ENCODE assay signal across 8 cellular contexts in genomic region chr6:13762648-13763441, GRCh38. TPM values are rescaled to one million over a fixed set of nuclear protein-coding genes. Genes with fewer than 3 reads are reported as not detected.
DNase-seq lines count a peak whose midpoint lies in the region; ATAC-seq and TF ChIP-seq lines count a peak whose summit lies in the region.

No MANE protein-coding gene starts in this region.

- H3K4me2 ChIP-seq in Loucy (ENCODE audit: low read depth, low read length, poor library complexity, severe bottlenecking) = peak overlapping the region; percentile 78

- H3K4me3 Mint-ChIP-seq in activated naive CD8-positive, alpha-beta T cell treated with anti-CD3 and anti-CD28 coated beads, Interleukin-2, amount 50 U/mL, for 24 hours = peak overlapping the region; percentile 66
- H3K4me3 Mint-ChIP-seq in type B pancreatic cell (no peak overlapping the region), progenitor cell of endocrine pancreas (ENCODE audit: low read depth) (no peak overlapping the region)

- H3K4me3 ChIP-seq in AG10803 (ENCODE audit: low read length) (0 out of 2 replicates have a peak overlapping the region, but pooled peaks have one; percentile 10), Loucy (ENCODE audit: low read length, poor library complexity, severe bottlenecking) (peak overlapping the region; percentile 59), kidney epithelial cell (ENCODE audit: low read depth, low read length) (no peak overlapping the region)

- no peaks in the 10 kb centered on the region for H3K9me3 ChIP-seq in Loucy (ENCODE audit: insufficient read depth, low read depth, low read length)

- ATAC-seq in activated naive CD8-positive, alpha-beta T cell treated with anti-CD3 and anti-CD28 coated beads, Interleukin-2, amount 50 U/mL, for 24 hours = peak; percentile 57
- ATAC-seq in HG03520 (IDR thresholded peaks at IDR 0.05; ENCODE audit: unreplicated experiment) (no peak), HG02840 (IDR thresholded peaks at IDR 0.05; ENCODE audit: low FRiP score, unreplicated experiment) (no peak)

- H3K4me1 Mint-ChIP-seq in activated naive CD8-positive, alpha-beta T cell treated with anti-CD3 and anti-CD28 coated beads, Interleukin-2, amount 50 U/mL, for 24 hours = peaks cover 55% of the 10 kb centered on the region
- H3K4me1 Mint-ChIP-seq in type B pancreatic cell (ENCODE audit: unreplicated experiment) (peaks cover 31% of the 10 kb centered on the region), progenitor cell of endocrine pancreas (ENCODE audit: low read depth) (peaks cover 10% of the 10 kb centered on the region)

- DNase-seq in AG10803 (ENCODE audit: low read depth) (peak; percentile 99), kidney epithelial cell (ENCODE audit: low read depth) (peak; percentile 10), type B pancreatic cell (ENCODE audit: extremely low spot score, unreplicated experiment) (no peak), progenitor cell of endocrine pancreas (ENCODE audit: low spot score, unreplicated experiment) (no peak)
- DNase-seq in activated naive CD8-positive, alpha-beta T cell treated with anti-CD3 and anti-CD28 coated beads, Interleukin-2, amount 50 U/mL, for 24 hours = peak; percentile 23

- H3K9me2 ChIP-seq in Loucy (replicated peaks; ENCODE audit: low read depth, low read length) = no peaks in the 10 kb centered on the region

- H3K4me1 ChIP-seq in Loucy (ENCODE audit: insufficient read depth, low read length, poor library complexity, severe bottlenecking) = peaks cover 49% of the 10 kb centered on the region

- H3F3A ChIP-seq in Loucy (ENCODE audit: low read depth) = peaks cover 4% of the 10 kb centered on the region; the same call in 1 of the 2 replicates

- H3K27me3 Mint-ChIP-seq in activated naive CD8-positive, alpha-beta T cell treated with anti-CD3 and anti-CD28 coated beads, Interleukin-2, amount 50 U/mL, for 24 hours = no peaks in the 10 kb centered on the region
- no peaks in the 10 kb centered on the region for H3K27me3 Mint-ChIP-seq in type B pancreatic cell
- peaks cover 15% of the 10 kb centered on the region for H3K27me3 Mint-ChIP-seq in progenitor cell of endocrine pancreas

- peak overlapping the region; percentile 75 for H2AFZ ChIP-seq in Loucy (ENCODE audit: low read length)

- H3K27ac Mint-ChIP-seq in activated naive CD8-positive, alpha-beta T cell treated with anti-CD3 and anti-CD28 coated beads, Interleukin-2, amount 50 U/mL, for 24 hours = peak overlapping the region; percentile 87
- H3K27ac Mint-ChIP-seq in type B pancreatic cell (peak overlapping the region; percentile 49), progenitor cell of endocrine pancreas (no peak overlapping the region)

- TF ChIP-seq CTCF in AG10803 (conservative IDR thresholded peaks at IDR 0.05; ENCODE audit: low read length) = no peak
- TF ChIP-seq CTCF in Loucy (conservative IDR thresholded peaks at IDR 0.05; ENCODE audit: low read length) = no peak
- no peak for TF ChIP-seq CTCF in kidney epithelial cell (IDR thresholded peaks at IDR 0.05; ENCODE audit: insufficient read depth, low read length, poor library complexity, severe bottlenecking)
- TF ChIP-seq CTCF in type B pancreatic cell (conservative IDR thresholded peaks at IDR 0.05) = no peak
- no peak for TF ChIP-seq CTCF in progenitor cell of endocrine pancreas (IDR thresholded peaks at IDR 0.05; ENCODE audit: unreplicated experiment)

- peak overlapping the region; percentile 63 for H3K9ac ChIP-seq in Loucy (ENCODE audit: low read depth, low read length, poor library complexity, severe bottlenecking)

- H3K79me2 ChIP-seq in Loucy (ENCODE audit: insufficient read depth, low read length) = no peaks in the 10 kb centered on the region

- H4K20me1 ChIP-seq in Loucy (ENCODE audit: insufficient read depth, low read length, poor library complexity, severe bottlenecking) = no peaks in the 10 kb centered on the region

- H3K36me3 Mint-ChIP-seq in activated naive CD8-positive, alpha-beta T cell treated with anti-CD3 and anti-CD28 coated beads, Interleukin-2, amount 50 U/mL, for 24 hours (ENCODE audit: low read depth) = peaks cover 4% of the 10 kb centered on the region
- H3K36me3 Mint-ChIP-seq in type B pancreatic cell (no peaks in the 10 kb centered on the region), progenitor cell of endocrine pancreas (ENCODE audit: insufficient read depth) (no peaks in the 10 kb centered on the region)

- no peaks in the 10 kb centered on the region for H3K9me3 Mint-ChIP-seq in activated naive CD8-positive, alpha-beta T cell treated with anti-CD3 and anti-CD28 coated beads, Interleukin-2, amount 50 U/mL, for 24 hours
- H3K9me3 Mint-ChIP-seq in type B pancreatic cell (no peaks in the 10 kb centered on the region), progenitor cell of endocrine pancreas (ENCODE audit: low read depth) (no peaks in the 10 kb centered on the region)

- H3K36me3 ChIP-seq in Loucy (ENCODE audit: insufficient read depth, low read length) (no peaks in the 10 kb centered on the region), kidney epithelial cell (ENCODE audit: control insufficient read depth, insufficient read depth, low read length) (no peaks in the 10 kb centered on the region)

- H3K27me3 ChIP-seq in Loucy (ENCODE audit: insufficient read depth, low read length, poor library complexity, severe bottlenecking) (no peaks in the 10 kb centered on the region), kidney epithelial cell (ENCODE audit: control insufficient read depth, insufficient read depth, low read length) (no peaks in the 10 kb centered on the region)

RNA-seq across cellular contexts. Expression of gene RANBP9, which starts 51.2 kb away (rescaled TPM):
- total RNA-seq in kidney epithelial cell (25.7 and 28.6 TPM in 2 replicates), type B pancreatic cell (ENCODE audit: low replicate concordance) (40.4 and 43.4 TPM in 2 replicates), progenitor cell of endocrine pancreas (58.4 and 59.7 TPM in 2 replicates)

RNA-seq across cellular contexts. Expression of gene MCUR1, which starts 51.5 kb away (rescaled TPM):
- total RNA-seq in kidney epithelial cell = 15.0 and 16.2 TPM in 2 replicates
- 25.3 and 31.6 TPM in 2 replicates for total RNA-seq in type B pancreatic cell (ENCODE audit: low replicate concordance)
- 20.6 and 22.7 TPM in 2 replicates for total RNA-seq in progenitor cell of endocrine pancreas

Comparison
In these comparisons a context has a peak if more than half of its experiments do, and no peak if none do; other contexts are left out.
1. DNase-seq: peak in AG10803 (single experiment), activated naive CD8-positive, alpha-beta T cell treated with anti-CD3 and anti-CD28 coated beads, Interleukin-2, amount 50 U/mL, for 24 hours (single experiment) and kidney epithelial cell (single experiment); none in type B pancreatic cell (single experiment) and progenitor cell of endocrine pancreas (single experiment).